ENCODE assay signal across 15 cellular contexts in genomic region chr2:212979799-212980198, GRCh38.
A peak's percentile ranks its signal among the peaks of the same experiment; 100 is the strongest.
DNase-seq lines count a peak whose midpoint lies in the region; ATAC-seq, FAIRE-seq and TF ChIP-seq lines count a peak whose summit lies in the region.
"Had no signal": no experiment of that assay in that cellular context is flagged by ENCODE, and none has a peak within 500 bp of the region (broad histone marks: within the 10 kb centered on the region; RNA-seq: fewer than 3 reads in every experiment).

No MANE protein-coding gene starts in this region.

- no peaks in the 10 kb centered on the region for H3K36me3 Mint-ChIP-seq in CD4-positive, alpha-beta T cell (ENCODE audit: low read depth)

- no peak for TF ChIP-seq POLR2A in GM12892 (IDR thresholded peaks at IDR 0.05; ENCODE audit: low read depth, low read length)

- H3K9me3 Mint-ChIP-seq in CD4-positive, alpha-beta T cell: no peaks in the 10 kb centered on the region
- H3K9me3 Mint-ChIP-seq: activated T-cell treated with anti-CD3 and anti-CD28 coated beads, Interleukin-2, amount 50 U/mL, for 4 hours had no signal

- peaks cover 10% of the 10 kb centered on the region for H3K4me1 ChIP-seq in foreskin keratinocyte

- POLR2A ChIA-PET in CD4-positive, alpha-beta T cell (lab: Charles Lee): interaction anchor here (0.7 kb wide), 1 partner anchor 166 kb away, joined by 3 read pairs; no protein-coding TSS in a partner anchor

- H3K27me3 Mint-ChIP-seq in CD4-positive, alpha-beta T cell: no peaks in the 10 kb centered on the region

- H3K27ac Mint-ChIP-seq in CD4-positive, alpha-beta T cell: peak overlapping the region; percentile 7

- peak; percentile 67 for FAIRE-seq in GM12892 (lab: Jason Lieb, UNC)
- peak; percentile 28 for FAIRE-seq in colon (lab: Jason Lieb, UNC)
- FAIRE-seq: GM19239 had no signal

- ATAC-seq in CD4-positive, alpha-beta T cell (ENCODE audit: poor library complexity): no peak
- ATAC-seq in GM21447 (IDR thresholded peaks at IDR 0.05; ENCODE audit: unreplicated experiment) (no peak), foreskin keratinocyte (no peak), sciatic nerve (no peak)
- ATAC-seq: psoas muscle had no signal

- intact Hi-C loops in CD4-positive, alpha-beta T cell (cut with DNase I, micrococcal nuclease): no loop called here
- intact Hi-C loops in sciatic nerve (cut with DNase I): no loop called here

- no peak overlapping the region for H3K4me3 Mint-ChIP-seq in CD4-positive, alpha-beta T cell
- H3K4me3 Mint-ChIP-seq: activated T-cell treated with anti-CD3 and anti-CD28 coated beads, Interleukin-2, amount 50 U/mL, for 4 hours had no signal

- no peaks in the 10 kb centered on the region for H3K9me3 ChIP-seq in CD4-positive, alpha-beta T cell (ENCODE audit: control insufficient read depth, low read length)
- H3K9me3 ChIP-seq: psoas muscle had no signal

- no peak for DNase-seq in CD4-positive, alpha-beta T cell
- DNase-seq in GM12892 (ENCODE audit: insufficient read length) (no peak), SK-N-DZ (ENCODE audit: low spot score) (peak; percentile 87), midbrain (lab: John Stamatoyannopoulos, UW) (no peak), foreskin keratinocyte (no peak), sciatic nerve (ENCODE audit: low spot score) (no peak)
- DNase-seq: activated CD4-positive, alpha-beta T cell treated with anti-CD3 and anti-CD28 coated beads for 1 hour; activated T-cell treated with anti-CD3 and anti-CD28 coated beads, Interleukin-2, amount 50 U/mL, for 4 hours; amygdala; EL; NCI-H226; psoas muscle had no signal

- no peak for TF ChIP-seq CTCF in CD4-positive, alpha-beta T cell (IDR thresholded peaks at IDR 0.05)
- no peak for TF ChIP-seq CTCF in foreskin keratinocyte (conservative IDR thresholded peaks at IDR 0.05)

- no peak overlapping the region for H3K27ac ChIP-seq in CD4-positive, alpha-beta T cell (ENCODE audit: low read depth, low read length)
- no peak overlapping the region for H3K27ac ChIP-seq in foreskin keratinocyte
- H3K27ac ChIP-seq: psoas muscle had no signal

- H3K4me1 Mint-ChIP-seq in CD4-positive, alpha-beta T cell (ENCODE audit: low read depth): peaks cover 13% of the 10 kb centered on the region

- CTCF ChIA-PET in CD4-positive, alpha-beta T cell (lab: Charles Lee): interaction anchor here (0.8 kb wide), 1 partner anchor 137 kb away, joined by 3 read pairs; no protein-coding TSS in a partner anchor

- H3K27me3 ChIP-seq in CD4-positive, alpha-beta T cell (ENCODE audit: control insufficient read depth, insufficient read depth, low read length): no peaks in the 10 kb centered on the region
- no peaks in the 10 kb centered on the region for H3K27me3 ChIP-seq in foreskin keratinocyte
